1 cellular context compared by ENCODE assay signal in the genomic region with DNA sequence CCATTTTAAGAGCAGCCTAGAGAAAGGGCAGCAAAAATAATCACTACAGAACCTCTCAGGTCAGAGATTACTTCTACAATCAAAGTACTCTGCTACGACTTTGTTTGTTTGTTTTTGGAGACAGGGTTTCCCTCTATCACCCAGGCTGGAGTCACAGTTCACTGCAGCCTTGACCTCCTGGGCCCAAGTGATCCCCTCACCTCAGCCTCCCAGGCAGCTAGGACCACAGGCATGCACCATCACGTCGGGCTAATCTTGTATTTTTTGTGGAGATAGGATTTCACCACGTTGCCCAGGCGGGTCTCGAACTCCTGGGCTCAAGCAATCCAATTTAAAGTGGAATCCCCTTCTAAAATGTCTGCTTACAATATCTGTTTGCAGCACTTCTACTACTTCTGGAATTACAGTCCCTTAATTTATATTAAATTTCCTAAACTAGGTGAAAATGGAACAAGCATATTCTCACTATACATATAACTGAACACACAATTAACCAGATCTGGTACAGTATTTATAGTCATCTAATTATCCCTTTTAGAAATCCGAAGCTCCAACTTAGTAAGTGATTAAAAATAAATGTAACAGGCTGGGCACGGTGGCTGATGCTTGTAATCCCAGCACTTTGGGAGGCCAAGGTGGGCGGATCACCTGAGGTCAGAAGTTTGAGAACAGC.
TF ChIP-seq lines count a peak whose summit lies in the region.

No MANE protein-coding gene starts in this region.

TF ChIP-seq in HepG2, 621 proteins besides CTCF, POLR2A, EP300 and RAD21 (continued from another document and continues in another):
- TF ChIP-seq, protein P1, sequence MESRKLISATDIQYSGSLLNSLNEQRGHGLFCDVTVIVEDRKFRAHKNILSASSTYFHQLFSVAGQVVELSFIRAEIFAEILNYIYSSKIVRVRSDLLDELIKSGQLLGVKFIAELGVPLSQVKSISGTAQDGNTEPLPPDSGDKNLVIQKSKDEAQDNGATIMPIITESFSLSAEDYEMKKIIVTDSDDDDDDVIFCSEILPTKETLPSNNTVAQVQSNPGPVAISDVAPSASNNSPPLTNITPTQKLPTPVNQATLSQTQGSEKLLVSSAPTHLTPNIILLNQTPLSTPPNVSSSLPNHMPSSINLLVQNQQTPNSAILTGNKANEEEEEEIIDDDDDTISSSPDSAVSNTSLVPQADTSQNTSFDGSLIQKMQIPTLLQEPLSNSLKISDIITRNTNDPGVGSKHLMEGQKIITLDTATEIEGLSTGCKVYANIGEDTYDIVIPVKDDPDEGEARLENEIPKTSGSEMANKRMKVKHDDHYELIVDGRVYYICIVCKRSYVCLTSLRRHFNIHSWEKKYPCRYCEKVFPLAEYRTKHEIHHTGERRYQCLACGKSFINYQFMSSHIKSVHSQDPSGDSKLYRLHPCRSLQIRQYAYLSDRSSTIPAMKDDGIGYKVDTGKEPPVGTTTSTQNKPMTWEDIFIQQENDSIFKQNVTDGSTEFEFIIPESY (CRISPR knock-in tag; IDR thresholded peaks at IDR 0.05) = no peak
- TF ChIP-seq ZFX (CRISPR knock-in tag; IDR thresholded peaks at IDR 0.05; ENCODE audit: low read depth) (peak; percentile 34; the same call in 1 of the 2 replicates), AGO2 (optimal IDR thresholded peaks at IDR 0.05; ENCODE audit: low read depth, low read length) (no peak), XBP1 (CRISPR knock-in tag; IDR thresholded peaks at IDR 0.05) (no peak), ARHGAP35 (CRISPR knock-in tag; IDR thresholded peaks at IDR 0.05; ENCODE audit: borderline replicate concordance) (no peak), IRX3 (CRISPR knock-in tag; IDR thresholded peaks at IDR 0.05; ENCODE audit: borderline replicate concordance, low read depth) (no peak), DMAP1 (CRISPR knock-in tag; IDR thresholded peaks at IDR 0.05) (no peak), CHD2 (IDR thresholded peaks at IDR 0.05; ENCODE audit: low read depth, low read length) (no peak), ARNT2 (CRISPR knock-in tag; IDR thresholded peaks at IDR 0.05; ENCODE audit: low read depth) (no peak), KMT2A (CRISPR knock-in tag; IDR thresholded peaks at IDR 0.05) (peak; percentile 69), HNF4G (IDR thresholded peaks at IDR 0.05; ENCODE audit: borderline replicate concordance, low read depth, low read length) (0 out of 2 replicates have a peak, but pooled peaks have one; percentile 45), HNF4G (CRISPR knock-in tag; IDR thresholded peaks at IDR 0.05; ENCODE audit: borderline replicate concordance, low read depth) (peak; percentile 68; the same call in 1 of the 2 replicates), ATF1 (CRISPR knock-in tag; IDR thresholded peaks at IDR 0.05) (no peak), CBX5 (CRISPR knock-in tag; IDR thresholded peaks at IDR 0.05; ENCODE audit: borderline replicate concordance) (no peak), TCF12 (IDR thresholded peaks at IDR 0.05) (no peak), TCF12 (CRISPR knock-in tag; IDR thresholded peaks at IDR 0.05) (no peak), ZSCAN25 (CRISPR knock-in tag; IDR thresholded peaks at IDR 0.05) (no peak), ZNF382 (CRISPR knock-in tag; IDR thresholded peaks at IDR 0.05; ENCODE audit: borderline replicate concordance) (no peak), RBFOX2 (IDR thresholded peaks at IDR 0.05; ENCODE audit: low read depth, low read length) (no peak), TP53 (CRISPR knock-in tag; conservative IDR thresholded peaks at IDR 0.05) (no peak), GFI1 (CRISPR knock-in tag; IDR thresholded peaks at IDR 0.05; ENCODE audit: borderline replicate concordance) (peak; percentile 97), ARNT (IDR thresholded peaks at IDR 0.05) (no peak), ZNF713 (CRISPR knock-in tag; IDR thresholded peaks at IDR 0.05) (no peak), PHF20 (CRISPR knock-in tag; IDR thresholded peaks at IDR 0.05) (no peak), TARDBP (CRISPR knock-in tag; IDR thresholded peaks at IDR 0.05) (peak; percentile 66; the same call in 1 of the 2 replicates), NFKBIZ (CRISPR knock-in tag; IDR thresholded peaks at IDR 0.05) (no peak), SALL1 (CRISPR knock-in tag; IDR thresholded peaks at IDR 0.05) (peak; percentile 98), ZNF496 (CRISPR knock-in tag; IDR thresholded peaks at IDR 0.05; ENCODE audit: insufficient replicate concordance) (no peak), ZNF556 (CRISPR knock-in tag; IDR thresholded peaks at IDR 0.05; ENCODE audit: borderline replicate concordance) (no peak; the same call in 1 of the 2 replicates)
- TF ChIP-seq, protein P2, sequence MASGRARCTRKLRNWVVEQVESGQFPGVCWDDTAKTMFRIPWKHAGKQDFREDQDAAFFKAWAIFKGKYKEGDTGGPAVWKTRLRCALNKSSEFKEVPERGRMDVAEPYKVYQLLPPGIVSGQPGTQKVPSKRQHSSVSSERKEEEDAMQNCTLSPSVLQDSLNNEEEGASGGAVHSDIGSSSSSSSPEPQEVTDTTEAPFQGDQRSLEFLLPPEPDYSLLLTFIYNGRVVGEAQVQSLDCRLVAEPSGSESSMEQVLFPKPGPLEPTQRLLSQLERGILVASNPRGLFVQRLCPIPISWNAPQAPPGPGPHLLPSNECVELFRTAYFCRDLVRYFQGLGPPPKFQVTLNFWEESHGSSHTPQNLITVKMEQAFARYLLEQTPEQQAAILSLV (CRISPR knock-in tag; IDR thresholded peaks at IDR 0.05; ENCODE audit: borderline replicate concordance) = no peak
- TF ChIP-seq, protein P3, sequence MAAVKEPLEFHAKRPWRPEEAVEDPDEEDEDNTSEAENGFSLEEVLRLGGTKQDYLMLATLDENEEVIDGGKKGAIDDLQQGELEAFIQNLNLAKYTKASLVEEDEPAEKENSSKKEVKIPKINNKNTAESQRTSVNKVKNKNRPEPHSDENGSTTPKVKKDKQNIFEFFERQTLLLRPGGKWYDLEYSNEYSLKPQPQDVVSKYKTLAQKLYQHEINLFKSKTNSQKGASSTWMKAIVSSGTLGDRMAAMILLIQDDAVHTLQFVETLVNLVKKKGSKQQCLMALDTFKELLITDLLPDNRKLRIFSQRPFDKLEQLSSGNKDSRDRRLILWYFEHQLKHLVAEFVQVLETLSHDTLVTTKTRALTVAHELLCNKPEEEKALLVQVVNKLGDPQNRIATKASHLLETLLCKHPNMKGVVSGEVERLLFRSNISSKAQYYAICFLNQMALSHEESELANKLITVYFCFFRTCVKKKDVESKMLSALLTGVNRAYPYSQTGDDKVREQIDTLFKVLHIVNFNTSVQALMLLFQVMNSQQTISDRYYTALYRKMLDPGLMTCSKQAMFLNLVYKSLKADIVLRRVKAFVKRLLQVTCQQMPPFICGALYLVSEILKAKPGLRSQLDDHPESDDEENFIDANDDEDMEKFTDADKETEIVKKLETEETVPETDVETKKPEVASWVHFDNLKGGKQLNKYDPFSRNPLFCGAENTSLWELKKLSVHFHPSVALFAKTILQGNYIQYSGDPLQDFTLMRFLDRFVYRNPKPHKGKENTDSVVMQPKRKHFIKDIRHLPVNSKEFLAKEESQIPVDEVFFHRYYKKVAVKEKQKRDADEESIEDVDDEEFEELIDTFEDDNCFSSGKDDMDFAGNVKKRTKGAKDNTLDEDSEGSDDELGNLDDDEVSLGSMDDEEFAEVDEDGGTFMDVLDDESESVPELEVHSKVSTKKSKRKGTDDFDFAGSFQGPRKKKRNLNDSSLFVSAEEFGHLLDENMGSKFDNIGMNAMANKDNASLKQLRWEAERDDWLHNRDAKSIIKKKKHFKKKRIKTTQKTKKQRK (IDR thresholded peaks at IDR 0.05; ENCODE audit: low read length) = no peak
- TF ChIP-seq, protein P4, sequence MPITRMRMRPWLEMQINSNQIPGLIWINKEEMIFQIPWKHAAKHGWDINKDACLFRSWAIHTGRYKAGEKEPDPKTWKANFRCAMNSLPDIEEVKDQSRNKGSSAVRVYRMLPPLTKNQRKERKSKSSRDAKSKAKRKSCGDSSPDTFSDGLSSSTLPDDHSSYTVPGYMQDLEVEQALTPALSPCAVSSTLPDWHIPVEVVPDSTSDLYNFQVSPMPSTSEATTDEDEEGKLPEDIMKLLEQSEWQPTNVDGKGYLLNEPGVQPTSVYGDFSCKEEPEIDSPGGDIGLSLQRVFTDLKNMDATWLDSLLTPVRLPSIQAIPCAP (CRISPR knock-in tag; IDR thresholded peaks at IDR 0.05; ENCODE audit: low read depth) = no peak
- TF ChIP-seq, protein P5, sequence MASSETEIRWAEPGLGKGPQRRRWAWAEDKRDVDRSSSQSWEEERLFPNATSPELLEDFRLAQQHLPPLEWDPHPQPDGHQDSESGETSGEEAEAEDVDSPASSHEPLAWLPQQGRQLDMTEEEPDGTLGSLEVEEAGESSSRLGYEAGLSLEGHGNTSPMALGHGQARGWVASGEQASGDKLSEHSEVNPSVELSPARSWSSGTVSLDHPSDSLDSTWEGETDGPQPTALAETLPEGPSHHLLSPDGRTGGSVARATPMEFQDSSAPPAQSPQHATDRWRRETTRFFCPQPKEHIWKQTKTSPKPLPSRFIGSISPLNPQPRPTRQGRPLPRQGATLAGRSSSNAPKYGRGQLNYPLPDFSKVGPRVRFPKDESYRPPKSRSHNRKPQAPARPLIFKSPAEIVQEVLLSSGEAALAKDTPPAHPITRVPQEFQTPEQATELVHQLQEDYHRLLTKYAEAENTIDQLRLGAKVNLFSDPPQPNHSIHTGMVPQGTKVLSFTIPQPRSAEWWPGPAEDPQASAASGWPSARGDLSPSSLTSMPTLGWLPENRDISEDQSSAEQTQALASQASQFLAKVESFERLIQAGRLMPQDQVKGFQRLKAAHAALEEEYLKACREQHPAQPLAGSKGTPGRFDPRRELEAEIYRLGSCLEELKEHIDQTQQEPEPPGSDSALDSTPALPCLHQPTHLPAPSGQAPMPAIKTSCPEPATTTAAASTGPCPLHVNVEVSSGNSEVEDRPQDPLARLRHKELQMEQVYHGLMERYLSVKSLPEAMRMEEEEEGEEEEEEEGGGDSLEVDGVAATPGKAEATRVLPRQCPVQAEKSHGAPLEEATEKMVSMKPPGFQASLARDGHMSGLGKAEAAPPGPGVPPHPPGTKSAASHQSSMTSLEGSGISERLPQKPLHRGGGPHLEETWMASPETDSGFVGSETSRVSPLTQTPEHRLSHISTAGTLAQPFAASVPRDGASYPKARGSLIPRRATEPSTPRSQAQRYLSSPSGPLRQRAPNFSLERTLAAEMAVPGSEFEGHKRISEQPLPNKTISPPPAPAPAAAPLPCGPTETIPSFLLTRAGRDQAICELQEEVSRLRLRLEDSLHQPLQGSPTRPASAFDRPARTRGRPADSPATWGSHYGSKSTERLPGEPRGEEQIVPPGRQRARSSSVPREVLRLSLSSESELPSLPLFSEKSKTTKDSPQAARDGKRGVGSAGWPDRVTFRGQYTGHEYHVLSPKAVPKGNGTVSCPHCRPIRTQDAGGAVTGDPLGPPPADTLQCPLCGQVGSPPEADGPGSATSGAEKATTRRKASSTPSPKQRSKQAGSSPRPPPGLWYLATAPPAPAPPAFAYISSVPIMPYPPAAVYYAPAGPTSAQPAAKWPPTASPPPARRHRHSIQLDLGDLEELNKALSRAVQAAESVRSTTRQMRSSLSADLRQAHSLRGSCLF (CRISPR knock-in tag; IDR thresholded peaks at IDR 0.05; ENCODE audit: borderline replicate concordance) = no peak
- TF ChIP-seq, protein P6, sequence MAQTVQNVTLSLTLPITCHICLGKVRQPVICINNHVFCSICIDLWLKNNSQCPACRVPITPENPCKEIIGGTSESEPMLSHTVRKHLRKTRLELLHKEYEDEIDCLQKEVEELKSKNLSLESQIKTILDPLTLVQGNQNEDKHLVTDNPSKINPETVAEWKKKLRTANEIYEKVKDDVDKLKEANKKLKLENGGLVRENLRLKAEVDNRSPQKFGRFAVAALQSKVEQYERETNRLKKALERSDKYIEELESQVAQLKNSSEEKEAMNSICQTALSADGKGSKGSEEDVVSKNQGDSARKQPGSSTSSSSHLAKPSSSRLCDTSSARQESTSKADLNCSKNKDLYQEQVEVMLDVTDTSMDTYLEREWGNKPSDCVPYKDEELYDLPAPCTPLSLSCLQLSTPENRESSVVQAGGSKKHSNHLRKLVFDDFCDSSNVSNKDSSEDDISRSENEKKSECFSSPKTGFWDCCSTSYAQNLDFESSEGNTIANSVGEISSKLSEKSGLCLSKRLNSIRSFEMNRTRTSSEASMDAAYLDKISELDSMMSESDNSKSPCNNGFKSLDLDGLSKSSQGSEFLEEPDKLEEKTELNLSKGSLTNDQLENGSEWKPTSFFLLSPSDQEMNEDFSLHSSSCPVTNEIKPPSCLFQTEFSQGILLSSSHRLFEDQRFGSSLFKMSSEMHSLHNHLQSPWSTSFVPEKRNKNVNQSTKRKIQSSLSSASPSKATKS (CRISPR knock-in tag; IDR thresholded peaks at IDR 0.05) = no peak
- TF ChIP-seq, protein P7, sequence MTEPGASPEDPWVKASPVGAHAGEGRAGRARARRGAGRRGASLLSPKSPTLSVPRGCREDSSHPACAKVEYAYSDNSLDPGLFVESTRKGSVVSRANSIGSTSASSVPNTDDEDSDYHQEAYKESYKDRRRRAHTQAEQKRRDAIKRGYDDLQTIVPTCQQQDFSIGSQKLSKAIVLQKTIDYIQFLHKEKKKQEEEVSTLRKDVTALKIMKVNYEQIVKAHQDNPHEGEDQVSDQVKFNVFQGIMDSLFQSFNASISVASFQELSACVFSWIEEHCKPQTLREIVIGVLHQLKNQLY (CRISPR knock-in tag; IDR thresholded peaks at IDR 0.05) = peak; percentile 21; the same call in 1 of the 2 replicates
- TF ChIP-seq, protein P8, sequence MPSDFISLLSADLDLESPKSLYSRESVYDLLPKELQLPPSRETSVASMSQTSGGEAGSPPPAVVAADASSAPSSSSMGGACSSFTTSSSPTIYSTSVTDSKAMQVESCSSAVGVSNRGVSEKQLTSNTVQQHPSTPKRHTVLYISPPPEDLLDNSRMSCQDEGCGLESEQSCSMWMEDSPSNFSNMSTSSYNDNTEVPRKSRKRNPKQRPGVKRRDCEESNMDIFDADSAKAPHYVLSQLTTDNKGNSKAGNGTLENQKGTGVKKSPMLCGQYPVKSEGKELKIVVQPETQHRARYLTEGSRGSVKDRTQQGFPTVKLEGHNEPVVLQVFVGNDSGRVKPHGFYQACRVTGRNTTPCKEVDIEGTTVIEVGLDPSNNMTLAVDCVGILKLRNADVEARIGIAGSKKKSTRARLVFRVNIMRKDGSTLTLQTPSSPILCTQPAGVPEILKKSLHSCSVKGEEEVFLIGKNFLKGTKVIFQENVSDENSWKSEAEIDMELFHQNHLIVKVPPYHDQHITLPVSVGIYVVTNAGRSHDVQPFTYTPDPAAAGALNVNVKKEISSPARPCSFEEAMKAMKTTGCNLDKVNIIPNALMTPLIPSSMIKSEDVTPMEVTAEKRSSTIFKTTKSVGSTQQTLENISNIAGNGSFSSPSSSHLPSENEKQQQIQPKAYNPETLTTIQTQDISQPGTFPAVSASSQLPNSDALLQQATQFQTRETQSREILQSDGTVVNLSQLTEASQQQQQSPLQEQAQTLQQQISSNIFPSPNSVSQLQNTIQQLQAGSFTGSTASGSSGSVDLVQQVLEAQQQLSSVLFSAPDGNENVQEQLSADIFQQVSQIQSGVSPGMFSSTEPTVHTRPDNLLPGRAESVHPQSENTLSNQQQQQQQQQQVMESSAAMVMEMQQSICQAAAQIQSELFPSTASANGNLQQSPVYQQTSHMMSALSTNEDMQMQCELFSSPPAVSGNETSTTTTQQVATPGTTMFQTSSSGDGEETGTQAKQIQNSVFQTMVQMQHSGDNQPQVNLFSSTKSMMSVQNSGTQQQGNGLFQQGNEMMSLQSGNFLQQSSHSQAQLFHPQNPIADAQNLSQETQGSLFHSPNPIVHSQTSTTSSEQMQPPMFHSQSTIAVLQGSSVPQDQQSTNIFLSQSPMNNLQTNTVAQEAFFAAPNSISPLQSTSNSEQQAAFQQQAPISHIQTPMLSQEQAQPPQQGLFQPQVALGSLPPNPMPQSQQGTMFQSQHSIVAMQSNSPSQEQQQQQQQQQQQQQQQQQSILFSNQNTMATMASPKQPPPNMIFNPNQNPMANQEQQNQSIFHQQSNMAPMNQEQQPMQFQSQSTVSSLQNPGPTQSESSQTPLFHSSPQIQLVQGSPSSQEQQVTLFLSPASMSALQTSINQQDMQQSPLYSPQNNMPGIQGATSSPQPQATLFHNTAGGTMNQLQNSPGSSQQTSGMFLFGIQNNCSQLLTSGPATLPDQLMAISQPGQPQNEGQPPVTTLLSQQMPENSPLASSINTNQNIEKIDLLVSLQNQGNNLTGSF (CRISPR knock-in tag; IDR thresholded peaks at IDR 0.05) = no peak
